Comparison of ENCODE assay signal across 8 cellular contexts in genomic region chr1:236603896-236604217, GRCh38. TPM values are rescaled to one million over a fixed set of nuclear protein-coding genes. Genes with fewer than 3 reads are reported as not detected.
DNase-seq lines count a peak whose midpoint lies in the region; ATAC-seq lines count a peak whose summit lies in the region.

No MANE protein-coding gene starts in this region.

- ATAC-seq in HG03521 (IDR thresholded peaks at IDR 0.05; ENCODE audit: unreplicated experiment), result peak; percentile 16
- ATAC-seq in activated naive CD8-positive, alpha-beta T cell treated with anti-CD3 and anti-CD28 coated beads, Interleukin-2, amount 10 ng/mL, durations not matched to agents 7 days and 5 days (ENCODE audit: low read depth), result no peak
- ATAC-seq in HG03039 (IDR thresholded peaks at IDR 0.05; ENCODE audit: unreplicated experiment), result no peak

- H3K36me3 ChIP-seq in subcutaneous abdominal adipose tissue (ENCODE audit: control insufficient read depth in 5 of 5, insufficient read depth in 5 of 5, low read length in 5 of 5), result peaks cover 3 to 17% (median 8%) of the 10 kb centered on the region in 5 donors

- H3K9me3 Mint-ChIP-seq in activated naive CD8-positive, alpha-beta T cell treated with anti-CD3 and anti-CD28 coated beads, Interleukin-2, amount 10 ng/mL, durations not matched to agents 7 days and 5 days, result no peaks in the 10 kb centered on the region
- no peaks in the 10 kb centered on the region for H3K9me3 Mint-ChIP-seq in immature natural killer cell

- peaks cover 14% of the 10 kb centered on the region for H3K27me3 Mint-ChIP-seq in activated naive CD8-positive, alpha-beta T cell treated with anti-CD3 and anti-CD28 coated beads, Interleukin-2, amount 10 ng/mL, durations not matched to agents 7 days and 5 days
- H3K27me3 Mint-ChIP-seq in immature natural killer cell (ENCODE audit: low read depth in 3 of 3), result peaks cover 4 to 18% (median 14%) of the 10 kb centered on the region in 3 donors

- H3K9ac ChIP-seq in subcutaneous abdominal adipose tissue (ENCODE audit: low read length in 5 of 5), result peak overlapping the region; percentile 42 to 97 (median 87)

- peaks cover 0 to 21% (median 18%) of the 10 kb centered on the region in 5 donors for H3K4me1 ChIP-seq in subcutaneous abdominal adipose tissue (ENCODE audit: control insufficient read depth in 5 of 5, insufficient read depth in 5 of 5, low read length in 5 of 5)

- H3K9me3 ChIP-seq in subcutaneous abdominal adipose tissue (ENCODE audit: control insufficient read depth in 5 of 5, low read length in 5 of 5), result no peaks in the 10 kb centered on the region

- peak overlapping the region; percentile 93 for H3K27ac ChIP-seq in subcutaneous abdominal adipose tissue (ENCODE audit: low read depth, low read length)

- H3K27me3 ChIP-seq in subcutaneous abdominal adipose tissue (ENCODE audit: control insufficient read depth in 5 of 5, insufficient read depth in 4 of 5, low read length in 5 of 5), result no peaks in the 10 kb centered on the region

- POLR2A ChIA-PET in activated naive CD8-positive, alpha-beta T cell treated with anti-CD3 and anti-CD28 coated beads, Interleukin-2, amount 10 ng/mL, durations not matched to agents 7 days and 5 days (lab: Charles Lee), result interaction anchor here (1.4 to 1.5 kb wide), 2 partner anchors 80 to 192 kb away, joined by 4 to 11 read pairs; partner anchors contain the start of genes LGALS8 and MTR

- peaks cover 4% of the 10 kb centered on the region for H3K36me3 Mint-ChIP-seq in activated naive CD8-positive, alpha-beta T cell treated with anti-CD3 and anti-CD28 coated beads, Interleukin-2, amount 10 ng/mL, durations not matched to agents 7 days and 5 days
- peaks cover 0 to 13% (median 7%) of the 10 kb centered on the region in 3 donors for H3K36me3 Mint-ChIP-seq in immature natural killer cell

- peak overlapping the region; percentile 88 for H3K27ac Mint-ChIP-seq in activated naive CD8-positive, alpha-beta T cell treated with anti-CD3 and anti-CD28 coated beads, Interleukin-2, amount 10 ng/mL, durations not matched to agents 7 days and 5 days
- peak overlapping the region; percentile 88 to 96 (median 92) for H3K27ac Mint-ChIP-seq in immature natural killer cell

- peak; percentile 19 for DNase-seq in stimulated activated CD4-positive, alpha-beta T cell treated with anti-CD3 and anti-CD28 coated beads, Interleukin-1b, Interleukin-23, amount 100 ng/mL, for 48 hours
- DNase-seq in stimulated activated CD4-positive, alpha-beta T cell treated with anti-CD3 and anti-CD28 coated beads, Interleukin-4, amount 100 ng/mL, for 24 hours, result no peak
- DNase-seq in activated naive CD8-positive, alpha-beta T cell treated with anti-CD3 and anti-CD28 coated beads, Interleukin-2, amount 10 ng/mL, durations not matched to agents 7 days and 5 days, result no peak
- no peak for DNase-seq in immature natural killer cell
- no peak for DNase-seq in DMS114 treated with DMSO at 0.1 percent for 48 hours (lab: John Stamatoyannopoulos, UW; ENCODE audit: unreplicated experiment)

- H3K4me3 ChIP-seq in subcutaneous abdominal adipose tissue (ENCODE audit: low read depth in 1 of 5, low read length in 5 of 5), result peak overlapping the region; percentile 93 to 100 (median 98)

- peaks cover 24% of the 10 kb centered on the region for H3K4me1 Mint-ChIP-seq in activated naive CD8-positive, alpha-beta T cell treated with anti-CD3 and anti-CD28 coated beads, Interleukin-2, amount 10 ng/mL, durations not matched to agents 7 days and 5 days
- peaks cover 26 to 38% of the 10 kb centered on the region in 2 donors for H3K4me1 Mint-ChIP-seq in immature natural killer cell

- H3K4me3 Mint-ChIP-seq in activated naive CD8-positive, alpha-beta T cell treated with anti-CD3 and anti-CD28 coated beads, Interleukin-2, amount 10 ng/mL, durations not matched to agents 7 days and 5 days, result peak overlapping the region; percentile 99
- peak overlapping the region; percentile 97 to 99 (median 98) for H3K4me3 Mint-ChIP-seq in immature natural killer cell

RNA-seq across cellular contexts. Expression of gene HEATR1, which starts 0.5 kb away (rescaled TPM):
- total RNA-seq in activated naive CD8-positive, alpha-beta T cell treated with anti-CD3 and anti-CD28 coated beads, Interleukin-2, amount 10 ng/mL, durations not matched to agents 7 days and 5 days, result 10 to 100 TPM; 40.1 to 40.5 TPM
- 10 to 100 TPM in 1 of 3 donors, 1 to 10 TPM in 2; 3.8 to 11.6 (median 4.6) TPM for polyA plus RNA-seq in immature natural killer cell
